Comparison of ENCODE assay signal across 25 cellular contexts in genomic region chr7:126605056-126605455, GRCh38.
DNase-seq lines count a peak whose midpoint lies in the region; ATAC-seq and TF ChIP-seq lines count a peak whose summit lies in the region.
"Had no signal": no experiment of that assay in that cellular context is flagged by ENCODE, and none has a peak within 500 bp of the region (broad histone marks: within the 10 kb centered on the region; RNA-seq: fewer than 3 reads in every experiment).

No MANE protein-coding gene starts in this region.

- no TSS peak for BruUV-seq in Calu3 (replicated peaks; lab: Mats Ljungman, UMichigan)

- CTCF ChIA-PET in Calu3 (lab: Charles Lee): no interaction called here

- no peak overlapping the region for H3K4me3 Mint-ChIP-seq in stimulated activated naive B cell treated with anti-CD40 and anti-IgM and Interleukin-4, amounts not matched to agents 10 μg/mL and 1 μg/mL and 100 μg/mL, for 72 hours
- no peak overlapping the region for H3K4me3 Mint-ChIP-seq in Calu3 (ENCODE audit: low read depth, unreplicated experiment)
- H3K4me3 Mint-ChIP-seq: activated naive CD8-positive, alpha-beta T cell treated with anti-CD3 and anti-CD28 coated beads, Interleukin-2, amount 10 ng/mL, durations not matched to agents 7 days and 5 days; CD14-positive monocyte; HFFc6; stimulated activated effector memory CD8-positive, alpha-beta T cell treated with anti-CD3 and anti-CD28 coated beads, Interleukin-12 subunit alpha, Interleukin-12 subunit beta, amount 100 ng/mL, for 72 hours; T-helper 2 cell treated with Interferon-gamma antibody and Interleukin-4, amounts not matched to agents 5 μg/mL and 100 μg/mL, for 36 hours; WTC11 had no signal

- intact Hi-C loops in left cardiac atrium (cut with DNase I): no loop called here
- intact Hi-C loops in Calu3 (cut with micrococcal nuclease; ENCODE audit: unreplicated experiment): no loop called here

- DNase-seq in DMS53 (lab: John Stamatoyannopoulos, UW) (peak; percentile 82), NCI-H1105 treated with DMSO at 0.1 percent for 48 hours (lab: John Stamatoyannopoulos, UW) (peak; percentile 93), NCI-H2171 (lab: John Stamatoyannopoulos, UW) (peak; percentile 89), SHP77 (lab: John Stamatoyannopoulos, UW) (peak; percentile 38 to 51), left cardiac atrium (no peak), Calu3 (no peak)
- no peak for DNase-seq in stimulated activated naive B cell treated with anti-CD40 and anti-IgM and Interleukin-4, amounts not matched to agents 10 μg/mL and 1 μg/mL and 100 μg/mL, for 72 hours
- DNase-seq: activated CD4-positive, alpha-beta T cell treated with anti-CD3 and anti-CD28 coated beads, Interleukin-2, amount 50 U/mL, for 48 hours; activated CD8-positive, alpha-beta memory T cell treated with anti-CD3 and anti-CD28 coated beads, Interleukin-2, amount 50 U/mL, for 48 hours; activated naive CD8-positive, alpha-beta T cell treated with anti-CD3 and anti-CD28 coated beads, Interleukin-2, amount 10 ng/mL, durations not matched to agents 7 days and 5 days; DND-41; heart left ventricle; HFFc6; left colon; mesenchymal stem cell; nucleus accumbens; Peyer's patch; small intestine; stimulated activated CD4-positive, alpha-beta T cell treated with anti-CD3 and anti-CD28 coated beads, Interleukin-2, amount 100 ng/mL, for 24 hours; testis had no signal

- H3K27me3 Mint-ChIP-seq in stimulated activated naive B cell treated with anti-CD40 and anti-IgM and Interleukin-4, amounts not matched to agents 10 μg/mL and 1 μg/mL and 100 μg/mL, for 72 hours: no peaks in the 10 kb centered on the region
- no peaks in the 10 kb centered on the region for H3K27me3 Mint-ChIP-seq in Calu3 (ENCODE audit: unreplicated experiment)
- H3K27me3 Mint-ChIP-seq: activated naive CD8-positive, alpha-beta T cell treated with anti-CD3 and anti-CD28 coated beads, Interleukin-2, amount 10 ng/mL, durations not matched to agents 7 days and 5 days had no signal

- ATAC-seq in GM19463 (IDR thresholded peaks at IDR 0.05; ENCODE audit: unreplicated experiment) (no peak), left cardiac atrium (no peak)
- no peak for ATAC-seq in stimulated activated naive B cell treated with anti-CD40 and anti-IgM and Interleukin-4, amounts not matched to agents 10 μg/mL and 1 μg/mL and 100 μg/mL, for 72 hours (replicated peaks)
- ATAC-seq: heart left ventricle; left colon; stimulated activated effector memory CD8-positive, alpha-beta T cell treated with anti-CD3 and anti-CD28 coated beads, Interleukin-12 subunit alpha, Interleukin-12 subunit beta, amount 100 ng/mL, for 72 hours; WTC11 had no signal

- no peak overlapping the region for H3K27ac Mint-ChIP-seq in stimulated activated naive B cell treated with anti-CD40 and anti-IgM and Interleukin-4, amounts not matched to agents 10 μg/mL and 1 μg/mL and 100 μg/mL, for 72 hours
- no peak overlapping the region for H3K27ac Mint-ChIP-seq in Calu3 (ENCODE audit: unreplicated experiment)
- H3K27ac Mint-ChIP-seq: activated naive CD8-positive, alpha-beta T cell treated with anti-CD3 and anti-CD28 coated beads, Interleukin-2, amount 10 ng/mL, durations not matched to agents 7 days and 5 days; CD14-positive monocyte; HFFc6; stimulated activated effector memory CD8-positive, alpha-beta T cell treated with anti-CD3 and anti-CD28 coated beads, Interleukin-12 subunit alpha, Interleukin-12 subunit beta, amount 100 ng/mL, for 72 hours; T-helper 2 cell treated with Interferon-gamma antibody and Interleukin-4, amounts not matched to agents 5 μg/mL and 100 μg/mL, for 36 hours; WTC11 had no signal

- TF ChIP-seq CTCF in Calu3 (IDR thresholded peaks at IDR 0.05; ENCODE audit: unreplicated experiment): no peak

- no peaks in the 10 kb centered on the region for H3K36me3 Mint-ChIP-seq in stimulated activated naive B cell treated with anti-CD40 and anti-IgM and Interleukin-4, amounts not matched to agents 10 μg/mL and 1 μg/mL and 100 μg/mL, for 72 hours
- no peaks in the 10 kb centered on the region for H3K36me3 Mint-ChIP-seq in Calu3 (ENCODE audit: insufficient read depth, unreplicated experiment)
- H3K36me3 Mint-ChIP-seq: activated naive CD8-positive, alpha-beta T cell treated with anti-CD3 and anti-CD28 coated beads, Interleukin-2, amount 10 ng/mL, durations not matched to agents 7 days and 5 days; CD14-positive monocyte; stimulated activated effector memory CD8-positive, alpha-beta T cell treated with anti-CD3 and anti-CD28 coated beads, Interleukin-12 subunit alpha, Interleukin-12 subunit beta, amount 100 ng/mL, for 72 hours; WTC11 had no signal

- H3K9me3 Mint-ChIP-seq in stimulated activated naive B cell treated with anti-CD40 and anti-IgM and Interleukin-4, amounts not matched to agents 10 μg/mL and 1 μg/mL and 100 μg/mL, for 72 hours: no peaks in the 10 kb centered on the region
- no peaks in the 10 kb centered on the region for H3K9me3 Mint-ChIP-seq in Calu3 (ENCODE audit: low read depth, unreplicated experiment)
- H3K9me3 Mint-ChIP-seq: activated naive CD8-positive, alpha-beta T cell treated with anti-CD3 and anti-CD28 coated beads, Interleukin-2, amount 10 ng/mL, durations not matched to agents 7 days and 5 days; CD14-positive monocyte; HFFc6; stimulated activated effector memory CD8-positive, alpha-beta T cell treated with anti-CD3 and anti-CD28 coated beads, Interleukin-12 subunit alpha, Interleukin-12 subunit beta, amount 100 ng/mL, for 72 hours; T-helper 2 cell treated with Interferon-gamma antibody and Interleukin-4, amounts not matched to agents 5 μg/mL and 100 μg/mL, for 36 hours; WTC11 had no signal

- no peaks in the 10 kb centered on the region for H3K4me1 Mint-ChIP-seq in stimulated activated naive B cell treated with anti-CD40 and anti-IgM and Interleukin-4, amounts not matched to agents 10 μg/mL and 1 μg/mL and 100 μg/mL, for 72 hours
- no peaks in the 10 kb centered on the region for H3K4me1 Mint-ChIP-seq in Calu3 (ENCODE audit: low read depth, unreplicated experiment)
- H3K4me1 Mint-ChIP-seq: activated naive CD8-positive, alpha-beta T cell treated with anti-CD3 and anti-CD28 coated beads, Interleukin-2, amount 10 ng/mL, durations not matched to agents 7 days and 5 days; CD14-positive monocyte; stimulated activated effector memory CD8-positive, alpha-beta T cell treated with anti-CD3 and anti-CD28 coated beads, Interleukin-12 subunit alpha, Interleukin-12 subunit beta, amount 100 ng/mL, for 72 hours; WTC11 had no signal

Comparison
In these comparisons a context has a peak if more than half of its experiments do, and no peak if none do; other contexts are left out.
1. DNase-seq: peak in DMS53 (single experiment), NCI-H1105 treated with DMSO at 0.1 percent for 48 hours (single experiment), NCI-H2171 (single experiment) and SHP77 (2 of 2); none in left cardiac atrium (single experiment), stimulated activated naive B cell treated with anti-CD40 and anti-IgM and Interleukin-4, amounts not matched to agents 10 μg/mL and 1 μg/mL and 100 μg/mL, for 72 hours (single experiment) and Calu3 (single experiment).